In the genomic region with DNA sequence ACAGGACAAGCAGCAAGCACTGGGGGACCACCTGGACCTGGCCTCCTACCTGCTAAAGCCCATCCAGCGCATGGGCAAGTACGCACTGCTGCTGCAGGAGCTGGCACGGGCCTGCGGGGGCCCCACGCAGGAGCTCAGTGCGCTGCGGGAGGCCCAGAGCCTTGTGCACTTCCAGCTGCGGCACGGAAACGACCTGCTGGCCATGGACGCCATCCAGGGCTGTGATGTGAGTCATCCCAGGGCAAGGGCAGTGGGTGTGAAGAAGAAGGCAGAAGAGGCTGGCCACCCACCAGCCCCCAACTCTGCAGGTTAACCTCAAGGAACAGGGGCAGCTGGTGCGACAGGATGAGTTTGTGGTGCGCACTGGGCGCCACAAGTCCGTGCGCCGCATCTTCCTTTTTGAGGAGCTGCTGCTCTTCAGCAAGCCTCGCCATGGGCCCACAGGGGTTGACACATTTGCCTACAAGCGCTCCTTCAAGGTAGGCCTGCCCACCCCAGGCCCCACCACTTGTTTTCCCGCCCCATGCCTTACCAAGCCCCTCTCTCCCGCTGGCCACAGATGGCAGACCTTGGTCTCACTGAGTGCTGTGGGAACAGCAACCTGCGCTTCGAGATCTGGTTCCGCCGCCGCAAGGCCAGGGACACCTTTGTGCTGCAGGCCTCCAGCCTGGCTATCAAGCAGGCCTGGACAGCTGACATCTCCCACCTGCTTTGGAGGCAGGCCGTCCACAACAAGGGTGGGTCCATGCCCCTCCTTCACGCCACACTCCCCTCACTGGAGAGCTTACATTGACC, we compare ENCODE assay signal across 13 cellular contexts. TPM values are rescaled to one million over a fixed set of nuclear protein-coding genes. Genes with fewer than 3 reads are reported as not detected.
"Had no signal": no experiment of that assay in that cellular context is flagged by ENCODE, and none has a peak within 500 bp of the region (broad histone marks: within the 10 kb centered on the region; RNA-seq: fewer than 3 reads in every experiment).

No MANE protein-coding gene starts in this region.

- H3K27me3 ChIP-seq: cardiac muscle cell, hepatocyte, left lung, ovary, suprapubic skin had no signal

- DNase-seq: activated CD4-positive, alpha-beta T cell treated with anti-CD3 and anti-CD28 coated beads, Interleukin-2, amount 10 ng/mL, durations not matched to agents 24 days and 14 days; activated CD4-positive, CD25-positive, alpha-beta regulatory T cell; activated CD8-positive, alpha-beta memory T cell treated with anti-CD3 and anti-CD28 coated beads, Interleukin-2, amount 50 U/mL, for 4 hours; activated CD8-positive, alpha-beta T cell treated with anti-CD3 and anti-CD28 coated beads, Interleukin-2, amount 10 ng/mL, durations not matched to agents 7 days and 5 days; islet precursor cell; left lung; mammary epithelial cell had no signal

- ATAC-seq: activated CD8-positive, alpha-beta T cell treated with anti-CD3 and anti-CD28 coated beads, Interleukin-2, amount 10 ng/mL, durations not matched to agents 7 days and 5 days; esophagus mucosa; left lung; sciatic nerve had no signal

- H3K36me3 ChIP-seq: cardiac muscle cell, left lung, ovary had no signal

- H3K4me3 ChIP-seq: cardiac muscle cell, hepatocyte, left lung, ovary, suprapubic skin had no signal

RNA-seq across cellular contexts. Expression of a gene that starts 39.9 kb away (rescaled TPM):
- total RNA-seq: esophagus mucosa, hepatocyte, mammary epithelial cell had no signal

RNA-seq across cellular contexts. Expression of a gene that starts 40.0 kb away (rescaled TPM):
- total RNA-seq: activated CD8-positive, alpha-beta T cell treated with anti-CD3 and anti-CD28 coated beads, Interleukin-2, amount 10 ng/mL, durations not matched to agents 7 days and 5 days; esophagus mucosa; mammary epithelial cell had no signal
